In the genomic region with DNA sequence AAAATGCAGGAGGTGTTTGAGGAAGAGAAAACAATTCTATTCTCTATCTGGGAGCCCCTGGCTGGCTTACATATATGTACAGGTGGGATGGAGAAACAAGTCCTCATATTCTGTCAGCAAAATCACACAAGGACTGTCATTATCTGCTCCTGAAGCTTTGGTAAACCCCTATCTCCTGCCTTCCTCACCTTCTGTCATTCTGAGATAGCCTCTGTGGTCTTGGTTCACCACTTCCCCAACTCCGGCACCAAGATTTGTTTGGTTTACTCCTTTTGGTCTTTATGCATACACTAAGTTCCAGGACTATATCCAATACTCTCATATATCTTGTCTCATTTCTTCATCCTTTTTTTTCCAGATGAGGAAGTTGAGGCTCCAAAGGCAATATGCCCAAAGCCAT, we compare ENCODE assay signal across 21 cellular contexts.
DNase-seq lines count a peak whose midpoint lies in the region; ATAC-seq, FAIRE-seq and TF ChIP-seq lines count a peak whose summit lies in the region.
"Had no signal": no experiment of that assay in that cellular context is flagged by ENCODE, and none has a peak within 500 bp of the region (broad histone marks: within the 10 kb centered on the region; RNA-seq: fewer than 3 reads in every experiment).

No MANE protein-coding gene starts in this region.

- H3K79me1 ChIP-seq in mesendoderm (ENCODE audit: low read length): no peaks in the 10 kb centered on the region

- no peak overlapping the region for H3K27ac Mint-ChIP-seq in type B pancreatic cell
- no peak overlapping the region for H3K27ac Mint-ChIP-seq in activated CD4-positive, alpha-beta memory T cell treated with anti-CD3 and anti-CD28 coated beads for 36 hours
- no peak overlapping the region for H3K27ac Mint-ChIP-seq in activated CD8-positive, alpha-beta memory T cell treated with anti-CD3 and anti-CD28 coated beads, Interleukin-2, amount 10 ng/mL, durations not matched to agents 7 days and 5 days
- H3K27ac Mint-ChIP-seq: CD4-positive, alpha-beta T cell; H9 had no signal

- H3K36me3 ChIP-seq in mesendoderm (ENCODE audit: control insufficient read depth, insufficient read depth, low read length) (no peaks in the 10 kb centered on the region), HepG2 (replicated peaks in 1 of 2; ENCODE audit: control insufficient read depth in 1 of 2, insufficient read depth in 2 of 2, low read length in 2 of 2) (no peaks in the 10 kb centered on the region)
- H3K36me3 ChIP-seq: BE2C had no signal

- no peak overlapping the region for H2AFZ ChIP-seq in HepG2 (ENCODE audit: low read length)

- no peak for TF ChIP-seq RAD21 in HepG2 (CRISPR knock-in tag; IDR thresholded peaks at IDR 0.05)

- CTCF ChIA-PET in HepG2 (lab: Yijun Ruan, JAX; ENCODE audit: low intra/inter-chr PET ratio, low total read pairs): no interaction called here
- CTCF ChIA-PET in activated CD4-positive, alpha-beta memory T cell treated with anti-CD3 and anti-CD28 coated beads for 36 hours (lab: Charles Lee): no interaction called here
- CTCF ChIA-PET in activated CD8-positive, alpha-beta memory T cell treated with anti-CD3 and anti-CD28 coated beads, Interleukin-2, amount 10 ng/mL, durations not matched to agents 7 days and 5 days (lab: Charles Lee): no interaction called here

- no peak overlapping the region for H2BK5ac ChIP-seq in mesendoderm (ENCODE audit: low read length)

- no peaks in the 10 kb centered on the region for H3K9me3 ChIP-seq in HepG2 (ENCODE audit: low read length)
- H3K9me3 ChIP-seq: BE2C, SK-N-SH had no signal

- no peak overlapping the region for H3K23ac ChIP-seq in mesendoderm (ENCODE audit: low read length)

- WGBS in mesendoderm (ENCODE audit: extremely low coverage, insufficient coverage, low lambda C conversion rate): no CpG with 5 or more reads among the region's 1 CpG
- 89% methylated on average over 1 of the region's 1 CpG for WGBS in HepG2 (ENCODE audit: low lambda C conversion rate)

- H3K79me2 ChIP-seq in mesendoderm (ENCODE audit: control insufficient read depth, insufficient read depth, low read length) (no peaks in the 10 kb centered on the region), HepG2 (ENCODE audit: insufficient read depth, low read length) (no peaks in the 10 kb centered on the region)

- H3K4me3 ChIP-seq in GM12865 (ENCODE audit: low read depth, low read length): no peak overlapping the region
- H3K4me3 ChIP-seq in mesendoderm (ENCODE audit: low read length): no peak overlapping the region
- no peak overlapping the region for H3K4me3 ChIP-seq in HepG2 (replicated peaks in 1 of 3; ENCODE audit: insufficient read depth in 1 of 3, low read depth in 2 of 3, low read length in 3 of 3)

- H3K56ac ChIP-seq in mesendoderm (ENCODE audit: low read length): no peak overlapping the region

- H3K36me3 Mint-ChIP-seq in type B pancreatic cell: no peaks in the 10 kb centered on the region
- no peaks in the 10 kb centered on the region for H3K36me3 Mint-ChIP-seq in activated CD4-positive, alpha-beta memory T cell treated with anti-CD3 and anti-CD28 coated beads for 36 hours
- no peaks in the 10 kb centered on the region for H3K36me3 Mint-ChIP-seq in activated CD8-positive, alpha-beta memory T cell treated with anti-CD3 and anti-CD28 coated beads, Interleukin-2, amount 10 ng/mL, durations not matched to agents 7 days and 5 days

- H3K27ac ChIP-seq in mesendoderm (ENCODE audit: low read depth, low read length) (no peak overlapping the region), HepG2 (ENCODE audit: extremely low read length, insufficient read depth, low read length) (no peak overlapping the region)

- H3K9ac ChIP-seq in mesendoderm (ENCODE audit: low read length) (no peak overlapping the region), HepG2 (ENCODE audit: insufficient read depth, low read depth, low read length) (no peak overlapping the region)
- H3K9ac ChIP-seq: SK-N-SH had no signal

- no peak overlapping the region for H3K4me3 Mint-ChIP-seq in type B pancreatic cell
- no peak overlapping the region for H3K4me3 Mint-ChIP-seq in activated CD4-positive, alpha-beta memory T cell treated with anti-CD3 and anti-CD28 coated beads for 36 hours
- no peak overlapping the region for H3K4me3 Mint-ChIP-seq in activated CD8-positive, alpha-beta memory T cell treated with anti-CD3 and anti-CD28 coated beads, Interleukin-2, amount 10 ng/mL, durations not matched to agents 7 days and 5 days
- H3K4me3 Mint-ChIP-seq: CD4-positive, alpha-beta T cell; H9 had no signal

- in situ Hi-C loops in HepG2 (cut with HindIII; ENCODE audit: extremely low pct_ligation_motif_present, low pct_unique_long_range_greater_than_20kb): no loop called here

- H3K4me2 ChIP-seq in mesendoderm (ENCODE audit: low read length) (no peak overlapping the region), HepG2 (ENCODE audit: low read depth, low read length) (no peak overlapping the region)
- H3K4me2 ChIP-seq: SK-N-SH had no signal

- H3K27me3 Mint-ChIP-seq in type B pancreatic cell: no peaks in the 10 kb centered on the region
- no peaks in the 10 kb centered on the region for H3K27me3 Mint-ChIP-seq in activated CD4-positive, alpha-beta memory T cell treated with anti-CD3 and anti-CD28 coated beads for 36 hours
- no peaks in the 10 kb centered on the region for H3K27me3 Mint-ChIP-seq in activated CD8-positive, alpha-beta memory T cell treated with anti-CD3 and anti-CD28 coated beads, Interleukin-2, amount 10 ng/mL, durations not matched to agents 7 days and 5 days
- H3K27me3 Mint-ChIP-seq: CD4-positive, alpha-beta T cell had no signal

- TF ChIP-seq POLR2A in HepG2 (IDR thresholded peaks at IDR 0.05; ENCODE audit: insufficient read depth in 1 of 2, low read depth in 2 of 2, low read length in 2 of 2): no peak

- TF ChIP-seq CTCF in GM12865 (IDR thresholded peaks at IDR 0.05; ENCODE audit: insufficient read depth, low read depth, low read length, missing control alignments) (no peak), HepG2 (CRISPR knock-in tag; IDR thresholded peaks at IDR 0.05) (no peak), type B pancreatic cell (conservative IDR thresholded peaks at IDR 0.05) (no peak)

- intact Hi-C loops in HepG2 (cut with micrococcal nuclease; ENCODE audit: unreplicated experiment): no loop called here
- intact Hi-C loops in activated CD4-positive, alpha-beta memory T cell treated with anti-CD3 and anti-CD28 coated beads for 36 hours (cut with micrococcal nuclease): no loop called here

- peak; percentile 65 for DNase-seq in GM12865 (ENCODE audit: low read depth)
- no peak for DNase-seq in mesendoderm
- DNase-seq in HepG2 (ENCODE audit: low spot score): no peak
- no peak for DNase-seq in type B pancreatic cell (ENCODE audit: extremely low spot score, unreplicated experiment)
- no peak for DNase-seq in activated CD4-positive, alpha-beta memory T cell treated with anti-CD3 and anti-CD28 coated beads for 36 hours
- no peak for DNase-seq in activated CD8-positive, alpha-beta memory T cell treated with anti-CD3 and anti-CD28 coated beads, Interleukin-2, amount 10 ng/mL, durations not matched to agents 7 days and 5 days
- DNase-seq: BE2C; Calu3; CD4-positive, alpha-beta T cell; H9; Karpas-422; NCI-H1417 treated with DMSO at 0.1 percent for 48 hours; NCI-H187 treated with DMSO at 0.1 percent for 48 hours; NCI-H226; NCI-H524; PC-3; RPMI8226; SHP77 treated with DMSO at 0.1 percent for 48 hours; SK-N-SH had no signal

- H3K9me3 Mint-ChIP-seq in type B pancreatic cell: peaks cover 17% of the 10 kb centered on the region
- H3K9me3 Mint-ChIP-seq in activated CD4-positive, alpha-beta memory T cell treated with anti-CD3 and anti-CD28 coated beads for 36 hours: peaks cover 10% of the 10 kb centered on the region
- H3K9me3 Mint-ChIP-seq in activated CD8-positive, alpha-beta memory T cell treated with anti-CD3 and anti-CD28 coated beads, Interleukin-2, amount 10 ng/mL, durations not matched to agents 7 days and 5 days (ENCODE audit: low read depth): no peaks in the 10 kb centered on the region
- H3K9me3 Mint-ChIP-seq: H9 had no signal

- POLR2A ChIA-PET in HepG2 (lab: Yijun Ruan, JAX): no interaction called here
- POLR2A ChIA-PET in activated CD4-positive, alpha-beta memory T cell treated with anti-CD3 and anti-CD28 coated beads for 36 hours (lab: Charles Lee): interaction anchor here (0.6 kb wide), 1 partner anchor 56 kb away, joined by 5 read pairs; no protein-coding TSS in a partner anchor

- H2BK120ac ChIP-seq in mesendoderm (ENCODE audit: low read depth, low read length): no peak overlapping the region

- peak overlapping the region; percentile 5 for H4K8ac ChIP-seq in mesendoderm (ENCODE audit: low read depth, low read length)

- H3K27me3 ChIP-seq in mesendoderm (ENCODE audit: insufficient read depth, low read length, poor library complexity): no peaks in the 10 kb centered on the region
- H3K27me3 ChIP-seq in HepG2 (ENCODE audit: control insufficient read depth in 1 of 2, insufficient read depth in 2 of 2, low read length in 2 of 2): no peaks in the 10 kb centered on the region; a peak in 1 of 5 replicates
- H3K27me3 ChIP-seq: BE2C had no signal

- BruUV-seq in HepG2 (replicated peaks; lab: Mats Ljungman, UMichigan): no TSS peak

- no peak overlapping the region for H4K5ac ChIP-seq in mesendoderm (ENCODE audit: low read length)

- H3K4me1 Mint-ChIP-seq in type B pancreatic cell (ENCODE audit: unreplicated experiment): peaks cover 15% of the 10 kb centered on the region
- H3K4me1 Mint-ChIP-seq in activated CD4-positive, alpha-beta memory T cell treated with anti-CD3 and anti-CD28 coated beads for 36 hours (ENCODE audit: low read depth): no peaks in the 10 kb centered on the region
- no peaks in the 10 kb centered on the region for H3K4me1 Mint-ChIP-seq in activated CD8-positive, alpha-beta memory T cell treated with anti-CD3 and anti-CD28 coated beads, Interleukin-2, amount 10 ng/mL, durations not matched to agents 7 days and 5 days
- H3K4me1 Mint-ChIP-seq: H9 had no signal

- H3K4ac ChIP-seq in mesendoderm (ENCODE audit: low read depth, low read length): no peak overlapping the region

- H3K4me1 ChIP-seq in mesendoderm (ENCODE audit: control insufficient read depth, low read depth, low read length) (peaks cover 3% of the 10 kb centered on the region), HepG2 (ENCODE audit: insufficient read depth, low read length) (no peaks in the 10 kb centered on the region)
- H3K4me1 ChIP-seq: BE2C had no signal

- TF ChIP-seq EP300 in HepG2 (IDR thresholded peaks at IDR 0.05; ENCODE audit: low read depth in 2 of 2, low read length in 2 of 2): no peak
- TF ChIP-seq EP300 in HepG2 (CRISPR knock-in tag; IDR thresholded peaks at IDR 0.05; ENCODE audit: borderline replicate concordance): no peak

- ATAC-seq in GM21360 (IDR thresholded peaks at IDR 0.05; ENCODE audit: unreplicated experiment) (peak; percentile 62), HG03565 (IDR thresholded peaks at IDR 0.05; ENCODE audit: unreplicated experiment) (peak; percentile 53), HepG2 (no peak)
- no peak for ATAC-seq in activated CD8-positive, alpha-beta memory T cell treated with anti-CD3 and anti-CD28 coated beads, Interleukin-2, amount 10 ng/mL, durations not matched to agents 7 days and 5 days
- ATAC-seq: PC-3 had no signal

- H2BK15ac ChIP-seq in mesendoderm (replicated peaks; ENCODE audit: low read depth): no peak overlapping the region

- H4K20me1 ChIP-seq in HepG2 (ENCODE audit: insufficient read depth, low read length): no peaks in the 10 kb centered on the region

- H2AK5ac ChIP-seq in mesendoderm (ENCODE audit: low read length): no peak overlapping the region

- no peak overlapping the region for H3K18ac ChIP-seq in mesendoderm (ENCODE audit: low read length)

- no peak for FAIRE-seq in HepG2 (lab: Jason Lieb, UNC)

Comparison
In these comparisons a context has a peak if more than half of its experiments do, and no peak if none do; other contexts are left out.
1. ATAC-seq: peak in GM21360 (single experiment) and HG03565 (single experiment); none in HepG2 (single experiment) and activated CD8-positive, alpha-beta memory T cell treated with anti-CD3 and anti-CD28 coated beads, Interleukin-2, amount 10 ng/mL, durations not matched to agents 7 days and 5 days (single experiment).